ENCODE assay signal across 8 cellular contexts in genomic region chr3:119323401-119324107, GRCh38. TPM values are rescaled to one million over a fixed set of nuclear protein-coding genes. Genes with fewer than 3 reads are reported as not detected.
DNase-seq lines count a peak whose midpoint lies in the region; ATAC-seq, FAIRE-seq and TF ChIP-seq lines count a peak whose summit lies in the region.

No MANE protein-coding gene starts in this region.

- no peak for FAIRE-seq in GM12891 (lab: Jason Lieb, UNC)

- H3K36me3 ChIP-seq in KOPT-K1 (ENCODE audit: insufficient read depth, low read length), result no peaks in the 10 kb centered on the region

- H3K27ac ChIP-seq in KOPT-K1 (ENCODE audit: low read depth, low read length, poor library complexity, severe bottlenecking), result peak overlapping the region; percentile 76

- H3K4me3 ChIP-seq in iPS-11a (ENCODE audit: low read depth, low read length), result peak overlapping the region; percentile 28

- peak; percentile 32 for ATAC-seq in GM21825 (IDR thresholded peaks at IDR 0.05; ENCODE audit: unreplicated experiment)

- TF ChIP-seq POLR2A in GM12891 (IDR thresholded peaks at IDR 0.05; ENCODE audit: low read depth, low read length), result no peak; the same call in 1 of the 2 replicates

- no peaks in the 10 kb centered on the region for H3K9me3 ChIP-seq in KOPT-K1 (ENCODE audit: insufficient read depth, low read length, poor library complexity, severe bottlenecking)

- DNase-seq in GM12891 (ENCODE audit: insufficient read length, low spot score) (peak; percentile 27), NCI-H524 treated with DMSO at 0.1 percent for 48 hours (lab: John Stamatoyannopoulos, UW) (no peak), T1000 (lab: John Stamatoyannopoulos, UW) (no peak)
- DNase-seq in activated T-helper 1 cell treated with anti-CD3 and anti-CD28 coated beads, Interleukin-2, amount 50 U/mL, for 16 hours (ENCODE audit: low read depth in 1 of 2, low spot score in 1 of 2), result peak; percentile 10 to 30
- DNase-seq in stimulated activated CD4-positive, alpha-beta T cell treated with anti-CD3 and anti-CD28 coated beads, Interleukin-4, amount 100 ng/mL, for 24 hours, result peak; percentile 46

TF ChIP-seq in GM12891, 5 proteins besides CTCF, POLR2A, EP300 and RAD21:
- no peak for TF ChIP-seq POLR2AphosphoS5 (IDR thresholded peaks at IDR 0.05; ENCODE audit: low read depth, low read length)
- TF ChIP-seq PAX5 (IDR thresholded peaks at IDR 0.05; ENCODE audit: insufficient read depth, low read length, severe bottlenecking), result no peak
- TF ChIP-seq TAF1 (IDR thresholded peaks at IDR 0.05; ENCODE audit: low read depth, low read length), result no peak
- TF ChIP-seq POU2F2 (IDR thresholded peaks at IDR 0.05; ENCODE audit: low read depth, low read length), result no peak
- no peak for TF ChIP-seq SPI1 (IDR thresholded peaks at IDR 0.05; ENCODE audit: low read depth, low read length)

RNA-seq across cellular contexts. Expression of gene ARHGAP31, which starts 29.4 kb away (rescaled TPM):
- 7.7 TPM for polyA plus RNA-seq in GM12891 (2012; ENCODE audit: low read depth, missing spikeins)

Comparison
In these comparisons a context has a peak if more than half of its experiments do, and no peak if none do; other contexts are left out.
1. DNase-seq: peak in GM12891 (single experiment), activated T-helper 1 cell treated with anti-CD3 and anti-CD28 coated beads, Interleukin-2, amount 50 U/mL, for 16 hours (2 of 2) and stimulated activated CD4-positive, alpha-beta T cell treated with anti-CD3 and anti-CD28 coated beads, Interleukin-4, amount 100 ng/mL, for 24 hours (single experiment); none in NCI-H524 treated with DMSO at 0.1 percent for 48 hours (single experiment) and T1000 (single experiment).